16 cellular contexts compared by ENCODE assay signal in the genomic region with DNA sequence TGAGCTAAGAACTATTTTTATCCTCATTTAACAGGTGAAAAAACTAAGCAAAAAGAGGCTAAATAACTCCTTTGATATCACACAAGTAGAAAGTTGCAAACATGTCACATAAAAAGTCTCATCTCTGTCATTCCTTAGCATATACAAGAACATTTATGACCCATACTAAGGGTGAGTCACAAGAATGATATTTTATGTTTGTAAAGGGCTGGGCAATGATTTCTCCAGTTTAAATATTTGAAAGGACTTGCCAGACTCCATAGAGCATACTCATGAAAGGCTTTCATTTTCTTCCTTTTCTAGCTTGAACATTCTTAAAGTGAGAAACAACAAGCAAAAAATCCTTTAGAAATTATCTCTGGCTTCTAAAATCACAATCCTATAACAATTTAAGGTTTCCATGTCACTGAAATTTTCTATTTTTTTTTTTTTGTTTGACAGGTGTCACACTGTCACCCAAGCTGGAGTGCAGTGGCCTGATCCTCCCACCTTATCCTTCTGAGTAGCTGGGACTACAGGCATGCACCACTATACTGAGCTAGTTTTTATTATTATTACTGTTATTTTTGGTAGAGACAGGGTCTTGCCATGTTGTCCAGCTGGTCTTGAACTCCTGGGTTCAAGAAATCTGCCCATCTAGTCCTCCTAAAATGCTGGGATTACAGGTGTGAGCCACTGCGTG.
"Had no signal": no experiment of that assay in that cellular context is flagged by ENCODE, and none has a peak within 500 bp of the region (broad histone marks: within the 10 kb centered on the region; RNA-seq: fewer than 3 reads in every experiment).

No MANE protein-coding gene starts in this region.

- H3K27me3 ChIP-seq: brain microvascular endothelial cell, heart left ventricle, ovary, tibial nerve had no signal

- DNase-seq: activated CD4-positive, alpha-beta T cell treated with anti-CD3 and anti-CD28 coated beads, Interleukin-2, amount 10 ng/mL, durations not matched to agents 24 days and 14 days; activated CD8-positive, alpha-beta memory T cell treated with anti-CD3 and anti-CD28 coated beads, Interleukin-2, amount 50 U/mL, for 4 hours; activated CD8-positive, alpha-beta T cell treated with anti-CD3 and anti-CD28 coated beads, Interleukin-2, amount 10 ng/mL, durations not matched to agents 7 days and 5 days; activated naive CD4-positive, alpha-beta T cell; anterior cingulate cortex; brain microvascular endothelial cell; effector memory CD4-positive, alpha-beta T cell; foreskin melanocyte; heart left ventricle; left cardiac atrium; naive thymus-derived CD4-positive, alpha-beta T cell; ovary; stimulated activated CD4-positive, alpha-beta T cell treated with anti-CD3 and anti-CD28 coated beads, Interleukin-12 subunit alpha, Interleukin-12 subunit beta, amount 100 ng/mL, for 4 hours; T-helper 2 cell had no signal

- H3K27ac ChIP-seq: brain microvascular endothelial cell, heart left ventricle, ovary, tibial nerve had no signal

- H3K4me1 ChIP-seq: heart left ventricle, tibial nerve had no signal

- ATAC-seq: activated CD8-positive, alpha-beta T cell treated with anti-CD3 and anti-CD28 coated beads, Interleukin-2, amount 10 ng/mL, durations not matched to agents 7 days and 5 days; heart left ventricle; left cardiac atrium; naive thymus-derived CD4-positive, alpha-beta T cell; stimulated activated memory B cell treated with anti-CD40 and anti-IgM and Interleukin-4, amounts not matched to agents 10 μg/mL and 1 μg/mL and 100 μg/mL, for 72 hours had no signal

- H3K4me3 ChIP-seq: heart left ventricle, ovary, tibial nerve had no signal

- H3K36me3 ChIP-seq: brain microvascular endothelial cell, heart left ventricle, ovary, tibial nerve had no signal

- H3K9me3 ChIP-seq: heart left ventricle, ovary, tibial nerve had no signal
